In genomic region chr19:14006766-14007562, GRCh38 we compare ENCODE assay signal across 8 cellular contexts. TPM values are rescaled to one million over a fixed set of nuclear protein-coding genes. Genes with fewer than 3 reads are reported as not detected.
DNase-seq lines count a peak whose midpoint lies in the region; ATAC-seq and TF ChIP-seq lines count a peak whose summit lies in the region.

No MANE protein-coding gene starts in this region.

- H3K4me3 ChIP-seq in rectal smooth muscle tissue (ENCODE audit: low read length) = peak overlapping the region; percentile 93

- H3K9me3 Mint-ChIP-seq in activated CD4-positive, alpha-beta memory T cell treated with anti-CD3 and anti-CD28 coated beads, Interleukin-2, amount 10 ng/mL, durations not matched to agents 7 days and 5 days = no peaks in the 10 kb centered on the region

- ATAC-seq in GM19455 (IDR thresholded peaks at IDR 0.05; ENCODE audit: unreplicated experiment) = peak; percentile 28
- ATAC-seq in HG03520 (IDR thresholded peaks at IDR 0.05; ENCODE audit: unreplicated experiment) = peak; percentile 28
- ATAC-seq in Right ventricle myocardium superior (ENCODE audit: poor library complexity) = peak; percentile 59

- TF ChIP-seq POLR2A in GM10847 (IDR thresholded peaks at IDR 0.05; ENCODE audit: extremely low read depth, insufficient read length) = peak; percentile 34

- H3K4me1 Mint-ChIP-seq in activated CD4-positive, alpha-beta memory T cell treated with anti-CD3 and anti-CD28 coated beads, Interleukin-2, amount 10 ng/mL, durations not matched to agents 7 days and 5 days = peaks cover 38% of the 10 kb centered on the region

- H3K4me1 ChIP-seq in rectal smooth muscle tissue (ENCODE audit: control insufficient read depth, insufficient read depth, low read length) = peaks cover 2% of the 10 kb centered on the region

- POLR2A ChIA-PET in activated CD4-positive, alpha-beta memory T cell treated with anti-CD3 and anti-CD28 coated beads, Interleukin-2, amount 10 ng/mL, durations not matched to agents 7 days and 5 days (lab: Charles Lee) = interaction anchor here (0.8 to 11.7 kb wide), 19 partner anchors 9 to 374 kb away, joined by 3 to 157 read pairs (median 4); partner anchors contain the start of genes ADGRE5, ASF1B, DCAF15 and IL27RA

- intact Hi-C loops in Right ventricle myocardium superior (cut with DNase I) = no loop called here

- H3K4me3 Mint-ChIP-seq in activated CD4-positive, alpha-beta memory T cell treated with anti-CD3 and anti-CD28 coated beads, Interleukin-2, amount 10 ng/mL, durations not matched to agents 7 days and 5 days = peak overlapping the region; percentile 84

- DNase-seq in activated CD4-positive, alpha-beta memory T cell treated with anti-CD3 and anti-CD28 coated beads, Interleukin-2, amount 10 ng/mL, durations not matched to agents 7 days and 5 days = no peak
- DNase-seq in Right ventricle myocardium superior (peak; percentile 93), GM19240 (ENCODE audit: insufficient read length, low spot score) (no peak)
- no peak for DNase-seq in activated effector memory CD4-positive, alpha-beta T cell treated with anti-CD3 and anti-CD28 coated beads, Interleukin-2, amount 50 U/mL, for 16 hours

- H3K27me3 ChIP-seq in rectal smooth muscle tissue (ENCODE audit: control insufficient read depth, insufficient read depth, low read length) = no peaks in the 10 kb centered on the region

- peak overlapping the region; percentile 99 for H3K27ac ChIP-seq in rectal smooth muscle tissue (ENCODE audit: low read depth, low read length)

- peaks cover 2% of the 10 kb centered on the region for H3K36me3 Mint-ChIP-seq in activated CD4-positive, alpha-beta memory T cell treated with anti-CD3 and anti-CD28 coated beads, Interleukin-2, amount 10 ng/mL, durations not matched to agents 7 days and 5 days (ENCODE audit: low read depth)

- CTCF ChIA-PET in activated CD4-positive, alpha-beta memory T cell treated with anti-CD3 and anti-CD28 coated beads, Interleukin-2, amount 10 ng/mL, durations not matched to agents 7 days and 5 days (lab: Charles Lee) = interaction anchor here (0.8 to 1.7 kb wide), 11 partner anchors 11 to 143 kb away, joined by 3 to 4 read pairs (median 3); partner anchors contain the start of genes DCAF15 and MISP3

- H3K27me3 Mint-ChIP-seq in activated CD4-positive, alpha-beta memory T cell treated with anti-CD3 and anti-CD28 coated beads, Interleukin-2, amount 10 ng/mL, durations not matched to agents 7 days and 5 days = no peaks in the 10 kb centered on the region

- H3K36me3 ChIP-seq in rectal smooth muscle tissue (ENCODE audit: control insufficient read depth, insufficient read depth, low read length) = no peaks in the 10 kb centered on the region

- H3K9ac ChIP-seq in rectal smooth muscle tissue (ENCODE audit: low read length) = peak overlapping the region; percentile 98

- peak overlapping the region; percentile 93 for H3K27ac Mint-ChIP-seq in activated CD4-positive, alpha-beta memory T cell treated with anti-CD3 and anti-CD28 coated beads, Interleukin-2, amount 10 ng/mL, durations not matched to agents 7 days and 5 days

RNA-seq across cellular contexts. Expression of gene RFX1, which starts 0.8 kb away (rescaled TPM):
- total RNA-seq in activated CD4-positive, alpha-beta memory T cell treated with anti-CD3 and anti-CD28 coated beads, Interleukin-2, amount 10 ng/mL, durations not matched to agents 7 days and 5 days = 10 to 100 TPM; 16.8 to 18.6 TPM
- total RNA-seq in Right ventricle myocardium superior = 13.0 TPM

RNA-seq across cellular contexts. Expression of gene RLN3, which starts 21.0 kb away (rescaled TPM):
- not detected for total RNA-seq in activated CD4-positive, alpha-beta memory T cell treated with anti-CD3 and anti-CD28 coated beads, Interleukin-2, amount 10 ng/mL, durations not matched to agents 7 days and 5 days
- not detected for total RNA-seq in Right ventricle myocardium superior

RNA-seq across cellular contexts. Expression of gene IL27RA, which starts 24.6 kb away (rescaled TPM):
- total RNA-seq in activated CD4-positive, alpha-beta memory T cell treated with anti-CD3 and anti-CD28 coated beads, Interleukin-2, amount 10 ng/mL, durations not matched to agents 7 days and 5 days = 10 to 100 TPM; 55.5 to 58.1 TPM
- total RNA-seq in Right ventricle myocardium superior = 5.3 TPM

RNA-seq across cellular contexts. Expression of gene DCAF15, which starts 54.7 kb away (rescaled TPM):
- 10 to 100 TPM; 76.2 to 78.4 TPM for total RNA-seq in activated CD4-positive, alpha-beta memory T cell treated with anti-CD3 and anti-CD28 coated beads, Interleukin-2, amount 10 ng/mL, durations not matched to agents 7 days and 5 days
- 15.4 TPM for total RNA-seq in Right ventricle myocardium superior

RNA-seq across cellular contexts. Expression of gene PALM3, which starts 54.9 kb away (rescaled TPM):
- total RNA-seq in activated CD4-positive, alpha-beta memory T cell treated with anti-CD3 and anti-CD28 coated beads, Interleukin-2, amount 10 ng/mL, durations not matched to agents 7 days and 5 days = not detected
- not detected for total RNA-seq in Right ventricle myocardium superior
